Comparison of ENCODE assay signal across 8 cellular contexts in genomic region chr2:68252407-68253210, GRCh38. TPM values are rescaled to one million over a fixed set of nuclear protein-coding genes. Genes with fewer than 3 reads are reported as not detected.
A peak's percentile ranks its signal among the peaks of the same experiment; 100 is the strongest.
DNase-seq lines count a peak whose midpoint lies in the region; ATAC-seq, FAIRE-seq and TF ChIP-seq lines count a peak whose summit lies in the region.

A gene with protein sequence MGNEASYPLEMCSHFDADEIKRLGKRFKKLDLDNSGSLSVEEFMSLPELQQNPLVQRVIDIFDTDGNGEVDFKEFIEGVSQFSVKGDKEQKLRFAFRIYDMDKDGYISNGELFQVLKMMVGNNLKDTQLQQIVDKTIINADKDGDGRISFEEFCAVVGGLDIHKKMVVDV (minus strand): TSS chr2:68252532. CDS start chr2:68252127, 405 bp downstream.

- peak within 1 kb of the TSS in 1 of 2 donors; percentile 98 for H3K27ac Mint-ChIP-seq in natural killer cell treated with Interleukin-12 subunit alpha and Interleukin-12 subunit beta and Interleukin-15 and Interleukin-18, amount 100 ng/mL, for 72 hours

- H3K4me1 Mint-ChIP-seq in natural killer cell treated with Interleukin-12 subunit alpha and Interleukin-12 subunit beta and Interleukin-15 and Interleukin-18, amount 100 ng/mL, for 72 hours (ENCODE audit: low read depth in 2 of 2), result peaks cover 27 to 39% of the 10 kb centered on the region in 2 donors

- no peak for TF ChIP-seq CTCF in fibroblast of pulmonary artery (IDR thresholded peaks at IDR 0.05; ENCODE audit: low read length, missing control alignments)

- ATAC-seq in natural killer cell treated with Interleukin-12 subunit alpha and Interleukin-12 subunit beta and Interleukin-15 and Interleukin-18, amount 100 ng/mL, for 72 hours, result peak; percentile 95 to 97

- peak; percentile 48 for FAIRE-seq in H54 (lab: Jason Lieb, UNC)

- H3K4me3 Mint-ChIP-seq in natural killer cell treated with Interleukin-12 subunit alpha and Interleukin-12 subunit beta and Interleukin-15 and Interleukin-18, amount 100 ng/mL, for 72 hours, result peak within 1 kb of the TSS; percentile 97

- peak; percentile 96 for DNase-seq in EL
- DNase-seq in H54 (ENCODE audit: insufficient read length, low spot score), result peak; percentile 80
- peak; percentile 93 for DNase-seq in M059J (ENCODE audit: low read depth)
- DNase-seq in SHP77 (lab: John Stamatoyannopoulos, UW), result peak; percentile 81 to 93
- peak; percentile 96 for DNase-seq in activated effector memory CD4-positive, alpha-beta T cell treated with Interleukin-2 at 50 U/mL for 16 hours
- DNase-seq in fibroblast of pulmonary artery (ENCODE audit: low read depth), result peak; percentile 97
- peak; percentile 98 for DNase-seq in natural killer cell treated with Interleukin-12 subunit alpha and Interleukin-12 subunit beta and Interleukin-15 and Interleukin-18, amount 100 ng/mL, for 72 hours (ENCODE audit: low spot score)
- DNase-seq in stimulated activated naive CD4-positive, alpha-beta T cell treated with Interleukin-2 at 50 U/mL for 16 hours (lab: John Stamatoyannopoulos, UW), result peak; percentile 96

- no peaks in the 10 kb centered on the region for H3K27me3 Mint-ChIP-seq in natural killer cell treated with Interleukin-12 subunit alpha and Interleukin-12 subunit beta and Interleukin-15 and Interleukin-18, amount 100 ng/mL, for 72 hours

- peak; percentile 97 for TF ChIP-seq POLR2A in H54 (IDR thresholded peaks at IDR 0.05; ENCODE audit: low read depth, low read length)

- no peaks in the 10 kb centered on the region for H3K9me3 Mint-ChIP-seq in natural killer cell treated with Interleukin-12 subunit alpha and Interleukin-12 subunit beta and Interleukin-15 and Interleukin-18, amount 100 ng/mL, for 72 hours

- peaks cover 15% of the 10 kb centered on the region for H3K36me3 Mint-ChIP-seq in natural killer cell treated with Interleukin-12 subunit alpha and Interleukin-12 subunit beta and Interleukin-15 and Interleukin-18, amount 100 ng/mL, for 72 hours

- peak within 1 kb of the TSS; percentile 88 for H3K4me3 ChIP-seq in fibroblast of pulmonary artery (replicated peaks; ENCODE audit: low read depth, low read length)

RNA-seq across cellular contexts. Expression of the gene that starts here (rescaled TPM):
- total RNA-seq in M059J (2014; rRNA removed; shearing (Covaris generic)), result 25.8 and 30.8 TPM in 2 replicates
- 10 to 100 TPM; 85.9 to 90.7 TPM for total RNA-seq in natural killer cell treated with Interleukin-12 subunit alpha and Interleukin-12 subunit beta and Interleukin-15 and Interleukin-18, amount 100 ng/mL, for 72 hours

Comparison
In these comparisons a context has a peak if more than half of its experiments do, and no peak if none do; other contexts are left out.
1. Peak in every context shown above with its lines: DNase-seq, ATAC-seq and H3K4me3 ChIP-seq.